Comparison of ENCODE assay signal across 8 cellular contexts in the genomic region with DNA sequence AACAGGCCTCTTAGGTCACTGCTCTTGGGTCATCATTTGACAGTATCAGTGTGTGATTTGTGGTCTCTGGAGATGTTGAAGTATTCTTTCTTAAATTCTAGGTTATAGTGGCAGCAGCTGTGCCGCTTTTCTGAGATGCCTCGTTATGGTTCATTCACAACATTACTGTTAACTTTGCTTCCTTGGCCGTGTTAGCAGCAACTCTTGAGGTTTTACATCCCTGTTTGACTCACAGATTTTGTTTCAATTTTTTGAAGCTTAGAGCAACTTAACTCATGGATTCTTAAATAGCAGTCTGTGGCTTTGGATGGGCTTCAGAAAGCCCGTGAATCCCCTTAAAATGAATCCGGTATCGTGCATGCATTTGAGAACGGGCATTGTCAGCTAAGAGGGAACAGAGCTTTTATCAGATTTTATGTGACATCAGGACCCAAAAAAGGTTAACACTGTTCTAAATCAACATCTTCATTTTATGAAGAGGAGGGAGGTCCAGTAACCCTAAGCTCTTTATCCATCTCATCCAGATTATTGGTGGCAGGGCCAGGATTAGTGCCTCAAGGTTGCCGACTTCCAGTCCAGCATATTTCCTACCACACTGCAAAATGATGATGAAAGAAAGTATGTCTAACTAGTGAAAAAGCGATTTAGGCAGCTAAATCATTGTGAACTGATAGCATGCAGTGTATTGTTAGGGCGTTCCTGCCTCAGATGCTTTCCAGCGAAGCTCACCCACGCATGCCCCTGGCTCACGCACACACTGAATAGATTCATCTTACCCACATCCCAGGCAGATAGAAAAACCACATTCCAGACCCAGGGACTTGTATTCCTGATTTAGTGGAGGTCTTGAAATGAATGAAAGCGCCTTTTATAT. TPM values are rescaled to one million over a fixed set of nuclear protein-coding genes. Genes with fewer than 3 reads are reported as not detected.
DNase-seq lines count a peak whose midpoint lies in the region; ATAC-seq lines count a peak whose summit lies in the region.

No MANE protein-coding gene starts in this region.

- intact Hi-C loops in head of caudate nucleus (cut with DNase I) = no loop called here

- H3K4me3 Mint-ChIP-seq in activated CD4-positive, alpha-beta T cell treated with anti-CD3 and anti-CD28 coated beads, Interleukin-2, amount 10 ng/mL, durations not matched to agents 7 days and 5 days = peak overlapping the region; percentile 95
- H3K4me3 Mint-ChIP-seq in stimulated activated effector memory CD8-positive, alpha-beta T cell treated with anti-CD3 and anti-CD28 coated beads, Interleukin-12 subunit alpha, Interleukin-12 subunit beta, amount 100 ng/mL, for 72 hours = peak overlapping the region; percentile 98

- ATAC-seq in stimulated activated effector memory CD8-positive, alpha-beta T cell treated with anti-CD3 and anti-CD28 coated beads, Interleukin-12 subunit alpha, Interleukin-12 subunit beta, amount 100 ng/mL, for 72 hours = peak; percentile 43
- ATAC-seq in GM21529 (IDR thresholded peaks at IDR 0.05; ENCODE audit: unreplicated experiment) (no peak), GM19395 (IDR thresholded peaks at IDR 0.05; ENCODE audit: unreplicated experiment) (no peak)

- H3K9me3 Mint-ChIP-seq in activated CD4-positive, alpha-beta T cell treated with anti-CD3 and anti-CD28 coated beads, Interleukin-2, amount 10 ng/mL, durations not matched to agents 7 days and 5 days = no peaks in the 10 kb centered on the region
- H3K9me3 Mint-ChIP-seq in stimulated activated effector memory CD8-positive, alpha-beta T cell treated with anti-CD3 and anti-CD28 coated beads, Interleukin-12 subunit alpha, Interleukin-12 subunit beta, amount 100 ng/mL, for 72 hours = no peaks in the 10 kb centered on the region

- POLR2A ChIA-PET in activated CD4-positive, alpha-beta T cell treated with anti-CD3 and anti-CD28 coated beads, Interleukin-2, amount 10 ng/mL, durations not matched to agents 7 days and 5 days (lab: Charles Lee) = no interaction called here

- H3K27me3 Mint-ChIP-seq in activated CD4-positive, alpha-beta T cell treated with anti-CD3 and anti-CD28 coated beads, Interleukin-2, amount 10 ng/mL, durations not matched to agents 7 days and 5 days = peaks cover 12% of the 10 kb centered on the region

- DNase-seq in NCI-H1417 (lab: John Stamatoyannopoulos, UW) (peak in 2 of 3 experiments; percentile 42), NCI-H1417 treated with DMSO at 0.1 percent for 48 hours (lab: John Stamatoyannopoulos, UW) (no peak), head of caudate nucleus (peak in 25 of 42 donors; percentile 17 to 73 (median 49)), cerebellar nuclear complex (lab: John Stamatoyannopoulos, UW) (no peak)
- no peak for DNase-seq in activated CD4-positive, alpha-beta T cell treated with anti-CD3 and anti-CD28 coated beads, Interleukin-2, amount 10 ng/mL, durations not matched to agents 7 days and 5 days
- no peak for DNase-seq in stimulated activated effector memory CD8-positive, alpha-beta T cell treated with anti-CD3 and anti-CD28 coated beads, Interleukin-12 subunit alpha, Interleukin-12 subunit beta, amount 100 ng/mL, for 72 hours (ENCODE audit: low spot score in 2 of 2)

- H3K27ac Mint-ChIP-seq in activated CD4-positive, alpha-beta T cell treated with anti-CD3 and anti-CD28 coated beads, Interleukin-2, amount 10 ng/mL, durations not matched to agents 7 days and 5 days = peak overlapping the region; percentile 57
- no peak overlapping the region for H3K27ac Mint-ChIP-seq in stimulated activated effector memory CD8-positive, alpha-beta T cell treated with anti-CD3 and anti-CD28 coated beads, Interleukin-12 subunit alpha, Interleukin-12 subunit beta, amount 100 ng/mL, for 72 hours

- H3K36me3 Mint-ChIP-seq in activated CD4-positive, alpha-beta T cell treated with anti-CD3 and anti-CD28 coated beads, Interleukin-2, amount 10 ng/mL, durations not matched to agents 7 days and 5 days (ENCODE audit: low read depth) = peaks cover 89% of the 10 kb centered on the region
- peaks cover 25% of the 10 kb centered on the region for H3K36me3 Mint-ChIP-seq in stimulated activated effector memory CD8-positive, alpha-beta T cell treated with anti-CD3 and anti-CD28 coated beads, Interleukin-12 subunit alpha, Interleukin-12 subunit beta, amount 100 ng/mL, for 72 hours

- CTCF ChIA-PET in activated CD4-positive, alpha-beta T cell treated with anti-CD3 and anti-CD28 coated beads, Interleukin-2, amount 10 ng/mL, durations not matched to agents 7 days and 5 days (lab: Charles Lee) = interaction anchor here (0.8 to 2.0 kb wide), 3 partner anchors 11 to 20 kb away, joined by 3 to 6 read pairs (median 5); no protein-coding TSS in a partner anchor

- peaks cover 78% of the 10 kb centered on the region for H3K4me1 Mint-ChIP-seq in activated CD4-positive, alpha-beta T cell treated with anti-CD3 and anti-CD28 coated beads, Interleukin-2, amount 10 ng/mL, durations not matched to agents 7 days and 5 days
- H3K4me1 Mint-ChIP-seq in stimulated activated effector memory CD8-positive, alpha-beta T cell treated with anti-CD3 and anti-CD28 coated beads, Interleukin-12 subunit alpha, Interleukin-12 subunit beta, amount 100 ng/mL, for 72 hours = peaks cover 83% of the 10 kb centered on the region

RNA-seq across cellular contexts. Expression of a gene that starts 5.1 kb away (rescaled TPM):
- 10 to 100 TPM; 85.4 to 96.5 TPM for total RNA-seq in activated CD4-positive, alpha-beta T cell treated with anti-CD3 and anti-CD28 coated beads, Interleukin-2, amount 10 ng/mL, durations not matched to agents 7 days and 5 days

Comparison
In these comparisons a context has a peak if more than half of its experiments do, and no peak if none do; other contexts are left out.
1. DNase-seq: peak in NCI-H1417 (2 of 3) and head of caudate nucleus (25 of 42); none in NCI-H1417 treated with DMSO at 0.1 percent for 48 hours (single experiment), activated CD4-positive, alpha-beta T cell treated with anti-CD3 and anti-CD28 coated beads, Interleukin-2, amount 10 ng/mL, durations not matched to agents 7 days and 5 days (single experiment), stimulated activated effector memory CD8-positive, alpha-beta T cell treated with anti-CD3 and anti-CD28 coated beads, Interleukin-12 subunit alpha, Interleukin-12 subunit beta, amount 100 ng/mL, for 72 hours (0 of 2) and cerebellar nuclear complex (0 of 2).